Comparison of ENCODE assay signal across 14 cellular contexts in the genomic region with DNA sequence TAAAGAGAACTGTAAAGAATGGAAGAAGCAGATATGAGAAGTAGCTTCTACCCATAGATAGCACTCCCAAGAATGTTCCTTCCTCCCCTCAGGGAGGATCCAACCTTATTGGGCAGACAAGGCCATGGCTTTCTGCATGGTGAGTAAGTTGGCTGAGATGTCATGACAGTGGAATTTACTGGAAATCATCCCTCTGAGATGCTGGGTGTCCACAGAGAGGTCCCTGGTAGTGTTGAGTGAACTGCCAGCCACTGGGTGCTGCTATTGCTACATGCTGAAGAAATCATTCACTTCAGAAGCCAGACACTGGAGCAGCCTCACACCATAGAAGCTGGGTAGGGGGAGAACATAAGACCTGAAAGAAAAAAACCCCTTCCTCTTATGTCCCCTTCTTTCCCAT. TPM values are rescaled to one million over a fixed set of nuclear protein-coding genes. Genes with fewer than 3 reads are reported as not detected.
A peak's percentile ranks its signal among the peaks of the same experiment; 100 is the strongest.
DNase-seq lines count a peak whose midpoint lies in the region; ATAC-seq, FAIRE-seq and TF ChIP-seq lines count a peak whose summit lies in the region.
"Had no signal": no experiment of that assay in that cellular context is flagged by ENCODE, and none has a peak within 500 bp of the region (broad histone marks: within the 10 kb centered on the region; RNA-seq: fewer than 3 reads in every experiment).

No MANE protein-coding gene starts in this region.

- no peak for TF ChIP-seq POLR2A in GM12878 (IDR thresholded peaks at IDR 0.05; ENCODE audit: low read depth, low read length)

- H3K9ac ChIP-seq in GM12878 (ENCODE audit: control insufficient read depth, insufficient read depth, low read length), result no peak overlapping the region

- no peaks in the 10 kb centered on the region for H3K9me3 ChIP-seq in GM12878 (replicated peaks; ENCODE audit: control insufficient read depth, insufficient read depth, low read length)

- CTCF ChIA-PET in GM12878 (lab: Yijun Ruan, JAX), result interaction anchor here (1.0 kb wide), 2 partner anchors 55 to 597 kb away, joined by 3 to 4 read pairs; no protein-coding TSS in a partner anchor

- BruUV-seq in GM12878 (replicated peaks; lab: Mats Ljungman, UMichigan), result no TSS peak

- POLR2A ChIA-PET in GM12878 (lab: Charles Lee), result interaction anchor here (0.6 kb wide), 1 partner anchor 1218 kb away, joined by 3 read pairs; no protein-coding TSS in a partner anchor

- intact Hi-C loops in GM12878 (cut with micrococcal nuclease; ENCODE audit: unreplicated experiment), result no loop called here

- SMC1A ChIA-PET in GM12878 (lab: Charles Lee; ENCODE audit: uncharacterized antibody, unreplicated experiment), result interaction anchor here (0.6 to 1.1 kb wide), 3 partner anchors 28 to 468 kb away, joined by 3 to 4 read pairs (median 3); no protein-coding TSS in a partner anchor

- peak; percentile 56; the same call in 2 of the 3 replicates for ATAC-seq in GM12878
- ATAC-seq: natural killer cell treated with Interleukin-12 subunit alpha and Interleukin-12 subunit beta and Interleukin-15 and Interleukin-18, amount 100 ng/mL, for 72 hours; stimulated activated memory B cell treated with anti-CD40 and anti-IgM and Interleukin-4, amounts not matched to agents 10 μg/mL and 1 μg/mL and 100 μg/mL, for 72 hours had no signal

- TF ChIP-seq RAD21 in GM12878 (IDR thresholded peaks at IDR 0.05; ENCODE audit: insufficient read depth, low read depth, low read length), result no peak

- peak; percentile 20 for DNase-seq in M059J (ENCODE audit: low read depth)
- DNase-seq in GM12878 (ENCODE audit: low read depth, low spot score), result no peak
- peak; percentile 17 for DNase-seq in myocyte (ENCODE audit: low read depth)
- DNase-seq in NOMO-1 treated with DMSO at 0.1 percent for 48 hours (lab: John Stamatoyannopoulos, UW; ENCODE audit: unreplicated experiment), result no peak
- no peak for DNase-seq in A172 (ENCODE audit: low spot score)
- no peak for DNase-seq in Kasumi-1 (lab: John Stamatoyannopoulos, UW)
- DNase-seq: activated CD4-positive, alpha-beta T cell treated with anti-CD3 and anti-CD28 coated beads for 48 hours; effector CD8-positive, alpha-beta T cell; GF-D8; NCI-H1930; Right ventricle myocardium superior had no signal

- no peaks in the 10 kb centered on the region for H3K79me2 ChIP-seq in GM12878 (ENCODE audit: control insufficient read depth, insufficient read depth, low read length)

- RAD21 ChIA-PET in GM12878 (lab: Charles Lee; ENCODE audit: unreplicated experiment), result interaction anchor here (0.7 to 0.9 kb wide), 2 partner anchors 414 to 1117 kb away, joined by 3 to 4 read pairs; no protein-coding TSS in a partner anchor

- no peak overlapping the region for H3K27ac ChIP-seq in GM12878 (ENCODE audit: control insufficient read depth, insufficient read depth)

- H2AFZ ChIP-seq in GM12878 (ENCODE audit: control insufficient read depth, low read depth, low read length), result no peak overlapping the region

- no peaks in the 10 kb centered on the region for H3K27me3 ChIP-seq in GM12878 (replicated peaks in 1 of 2; ENCODE audit: control insufficient read depth in 2 of 2, insufficient read depth in 2 of 2, low read length in 1 of 2)

- TF ChIP-seq CTCF in GM12873 (IDR thresholded peaks at IDR 0.05; ENCODE audit: insufficient read depth, low read depth, low read length, missing control alignments) (peak; percentile 30), GM12878 (IDR thresholded peaks at IDR 0.05 in 2 of 3, conservative IDR thresholded peaks at IDR 0.05 in 1 of 3; ENCODE audit: control insufficient read depth in 2 of 3, extremely low read depth in 1 of 3, insufficient read depth in 1 of 3, low read depth in 3 of 3, low read length in 3 of 3) (peak in 1 of 3 experiments; percentile 11; a peak in 2 of 6 replicates)

- in situ Hi-C loops in GM12878 (cut with MboI), result no loop called here

- no peak for FAIRE-seq in GM12878 (lab: Jason Lieb, UNC)

- H3K4me2 ChIP-seq in GM12878 (ENCODE audit: control insufficient read depth, insufficient read depth), result no peak overlapping the region

- H4K20me1 ChIP-seq in GM12878 (ENCODE audit: control insufficient read depth, insufficient read depth), result no peaks in the 10 kb centered on the region

- H3K36me3 ChIP-seq in GM12878 (ENCODE audit: control insufficient read depth in 2 of 2, insufficient read depth in 2 of 2, low read length in 1 of 2), result no peaks in the 10 kb centered on the region

- H3K4me3 ChIP-seq in GM12878, result no peak overlapping the region

- no peaks in the 10 kb centered on the region for H3K4me1 ChIP-seq in GM12878 (ENCODE audit: control insufficient read depth, insufficient read depth, low read length)

- TF ChIP-seq EP300 in GM12878 (IDR thresholded peaks at IDR 0.05; ENCODE audit: borderline replicate concordance in 1 of 2, control insufficient read depth in 1 of 2, low read depth in 2 of 2, low read length in 2 of 2), result no peak

TF ChIP-seq in GM12878, 131 proteins besides CTCF, POLR2A, EP300 and RAD21:
- TF ChIP-seq ZNF207 (IDR thresholded peaks at IDR 0.05; ENCODE audit: borderline replicate concordance) (no peak), PML (IDR thresholded peaks at IDR 0.05; ENCODE audit: low read length) (no peak), BCL11A (IDR thresholded peaks at IDR 0.05; ENCODE audit: low read depth, low read length) (no peak), WRNIP1 (IDR thresholded peaks at IDR 0.05; ENCODE audit: borderline replicate concordance, low read depth, low read length) (no peak), FOXM1 (IDR thresholded peaks at IDR 0.05; ENCODE audit: low read depth, low read length) (no peak), MEF2B (IDR thresholded peaks at IDR 0.05; ENCODE audit: partially characterized antibody, poor library complexity, severe bottlenecking) (no peak), POLR2AphosphoS2 (IDR thresholded peaks at IDR 0.05; ENCODE audit: low read depth, low read length) (no peak), CHD2 (IDR thresholded peaks at IDR 0.05; ENCODE audit: borderline replicate concordance, low read depth, low read length) (no peak), KDM1A (IDR thresholded peaks at IDR 0.05; ENCODE audit: borderline replicate concordance) (no peak), CHD1 (IDR thresholded peaks at IDR 0.05; ENCODE audit: low read depth, low read length) (no peak)
- TF ChIP-seq, protein P1, sequence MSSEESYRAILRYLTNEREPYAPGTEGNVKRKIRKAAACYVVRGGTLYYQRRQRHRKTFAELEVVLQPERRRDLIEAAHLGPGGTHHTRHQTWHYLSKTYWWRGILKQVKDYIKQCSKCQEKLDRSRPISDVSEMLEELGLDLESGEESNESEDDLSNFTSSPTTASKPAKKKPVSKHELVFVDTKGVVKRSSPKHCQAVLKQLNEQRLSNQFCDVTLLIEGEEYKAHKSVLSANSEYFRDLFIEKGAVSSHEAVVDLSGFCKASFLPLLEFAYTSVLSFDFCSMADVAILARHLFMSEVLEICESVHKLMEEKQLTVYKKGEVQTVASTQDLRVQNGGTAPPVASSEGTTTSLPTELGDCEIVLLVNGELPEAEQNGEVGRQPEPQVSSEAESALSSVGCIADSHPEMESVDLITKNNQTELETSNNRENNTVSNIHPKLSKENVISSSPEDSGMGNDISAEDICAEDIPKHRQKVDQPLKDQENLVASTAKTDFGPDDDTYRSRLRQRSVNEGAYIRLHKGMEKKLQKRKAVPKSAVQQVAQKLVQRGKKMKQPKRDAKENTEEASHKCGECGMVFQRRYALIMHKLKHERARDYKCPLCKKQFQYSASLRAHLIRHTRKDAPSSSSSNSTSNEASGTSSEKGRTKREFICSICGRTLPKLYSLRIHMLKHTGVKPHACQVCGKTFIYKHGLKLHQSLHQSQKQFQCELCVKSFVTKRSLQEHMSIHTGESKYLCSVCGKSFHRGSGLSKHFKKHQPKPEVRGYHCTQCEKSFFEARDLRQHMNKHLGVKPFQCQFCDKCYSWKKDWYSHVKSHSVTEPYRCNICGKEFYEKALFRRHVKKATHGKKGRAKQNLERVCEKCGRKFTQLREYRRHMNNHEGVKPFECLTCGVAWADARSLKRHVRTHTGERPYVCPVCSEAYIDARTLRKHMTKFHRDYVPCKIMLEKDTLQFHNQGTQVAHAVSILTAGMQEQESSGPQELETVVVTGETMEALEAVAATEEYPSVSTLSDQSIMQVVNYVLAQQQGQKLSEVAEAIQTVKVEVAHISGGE (CRISPR knock-in tag; IDR thresholded peaks at IDR 0.05), result no peak
- TF ChIP-seq, protein P2, sequence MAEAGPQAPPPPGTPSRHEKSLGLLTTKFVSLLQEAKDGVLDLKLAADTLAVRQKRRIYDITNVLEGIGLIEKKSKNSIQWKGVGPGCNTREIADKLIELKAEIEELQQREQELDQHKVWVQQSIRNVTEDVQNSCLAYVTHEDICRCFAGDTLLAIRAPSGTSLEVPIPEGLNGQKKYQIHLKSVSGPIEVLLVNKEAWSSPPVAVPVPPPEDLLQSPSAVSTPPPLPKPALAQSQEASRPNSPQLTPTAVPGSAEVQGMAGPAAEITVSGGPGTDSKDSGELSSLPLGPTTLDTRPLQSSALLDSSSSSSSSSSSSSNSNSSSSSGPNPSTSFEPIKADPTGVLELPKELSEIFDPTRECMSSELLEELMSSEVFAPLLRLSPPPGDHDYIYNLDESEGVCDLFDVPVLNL (IDR thresholded peaks at IDR 0.05; ENCODE audit: low read depth, low read length), result no peak

RNA-seq across cellular contexts. Expression of gene FERMT1, which starts 46.4 kb away (rescaled TPM):
- 2.0 and 2.2 TPM in 2 replicates for total RNA-seq in M059J (2014; rRNA removed; shearing (Covaris generic))
- 1.0 and 2.1 TPM in 2 replicates for total RNA-seq in GM12878 (2013; cell fraction: nucleolus; rRNA removed)
- 0.62 and 0.82 TPM in 2 replicates for total RNA-seq in GM12878 (2014; rRNA removed)
- total RNA-seq in GM12878 (2014; rRNA removed; fragmentation: Illumina TruSeq; extraction: Trizol), result 0.46 and 0.58 TPM in 2 replicates
- 0.66 and 0.74 TPM in 2 replicates for total RNA-seq in GM12878 (2021)
- not detected for polyA plus RNA-seq in GM12878 (2011; ENCODE audit: low read depth)
- 2.0 and 3.1 TPM in 2 replicates for polyA plus RNA-seq in GM12878 (2011; rRNA removed)
- 2.4 TPM in 2 replicates for polyA plus RNA-seq in GM12878 (2011; cell fraction: cytosol; rRNA removed)
- 2.0 TPM in 2 replicates for polyA plus RNA-seq in GM12878 (2011; cell fraction: nucleus; rRNA removed)
- 0.07 TPM in 1 of 2 replicates, not detected in the other for polyA plus RNA-seq in GM12878 (2012)
- 0.46 and 0.72 TPM in 2 replicates for polyA plus RNA-seq in GM12878 (2014; fragmentation: Illumina TruSeq; extraction: Trizol)
- polyA plus RNA-seq in GM12878 (2014; fragmentation: Nextera tagmentation; extraction: Ambion mirVana), result under 1 TPM; 0.08 to 0.26 TPM
- 0.32 and 1.5 TPM in 2 replicates for polyA plus RNA-seq in GM12878 (2014; rRNA removed)
- polyA plus RNA-seq in GM12878 (2016; fragmentation: Nextera tagmentation; extraction: Ambion mirVana), result under 1 TPM; 0.04 to 0.29 TPM
- 1.2 and 1.6 TPM in 2 replicates for polyA minus RNA-seq in GM12878 (2011; rRNA and poly(A)+ RNA removed)
- 1.5 and 2.3 TPM in 2 replicates for polyA minus RNA-seq in GM12878 (2011; cell fraction: cytosol; rRNA and poly(A)+ RNA removed)
- polyA minus RNA-seq in GM12878 (2011; cell fraction: nucleus; rRNA and poly(A)+ RNA removed), result 0.85 and 0.96 TPM in 2 replicates
- 2.6 and 5.2 TPM in 2 replicates for total RNA-seq in myocyte
- polyA plus RNA-seq in myocyte (2012), result 0.39 TPM
- total RNA-seq in A172 (2014; rRNA removed; shearing (Covaris generic)), result 6.5 and 7.0 TPM in 2 replicates
- total RNA-seq: natural killer cell treated with Interleukin-12 subunit alpha and Interleukin-12 subunit beta and Interleukin-15 and Interleukin-18, amount 100 ng/mL, for 72 hours had no signal

Comparison
In these comparisons a context has a peak if more than half of its experiments do, and no peak if none do; other contexts are left out.
1. DNase-seq: peak in M059J (single experiment) and myocyte (single experiment); none in GM12878 (single experiment), NOMO-1 treated with DMSO at 0.1 percent for 48 hours (single experiment), A172 (single experiment) and Kasumi-1 (0 of 2).